In genomic region chr9:133920471-133920870, GRCh38 we compare ENCODE assay signal across 21 cellular contexts.
"Had no signal": no experiment of that assay in that cellular context is flagged by ENCODE, and none has a peak within 500 bp of the region (broad histone marks: within the 10 kb centered on the region; RNA-seq: fewer than 3 reads in every experiment).

No MANE protein-coding gene starts in this region.

- H3K36me3 Mint-ChIP-seq: activated CD8-positive, alpha-beta memory T cell treated with anti-CD3 and anti-CD28 coated beads, Interleukin-2, amount 10 ng/mL, durations not matched to agents 7 days and 5 days; activated naive CD4-positive, alpha-beta T cell treated with anti-CD3 and anti-CD28 coated beads, Interleukin-2, amount 10 ng/mL, durations not matched to agents 7 days and 5 days; activated naive CD8-positive, alpha-beta T cell treated with anti-CD3 and anti-CD28 coated beads for 36 hours had no signal

- ATAC-seq: activated CD8-positive, alpha-beta memory T cell treated with anti-CD3 and anti-CD28 coated beads, Interleukin-2, amount 10 ng/mL, durations not matched to agents 7 days and 5 days; activated T-helper 17 cell treated with anti-CD3 and anti-CD28 coated beads, Interleukin-2, amount 50 U/mL, for 72 hours had no signal

- H3K4me1 ChIP-seq: Peyer's patch had no signal

- H3K27ac Mint-ChIP-seq: activated B cell treated with CpG ODN at 0.5 μM for 24 hours; activated CD4-positive, alpha-beta T cell treated with anti-CD3 and anti-CD28 coated beads, Interleukin-2, amount 10 ng/mL, durations not matched to agents 24 days and 14 days; activated CD8-positive, alpha-beta memory T cell treated with anti-CD3 and anti-CD28 coated beads, Interleukin-2, amount 10 ng/mL, durations not matched to agents 7 days and 5 days; activated naive CD4-positive, alpha-beta T cell treated with anti-CD3 and anti-CD28 coated beads, Interleukin-2, amount 10 ng/mL, durations not matched to agents 7 days and 5 days; activated naive CD8-positive, alpha-beta T cell treated with anti-CD3 and anti-CD28 coated beads for 36 hours; activated T-helper 17 cell treated with anti-CD3 and anti-CD28 coated beads, Interleukin-2, amount 50 U/mL, for 72 hours; T-helper 1 cell treated with Interleukin-12 subunit alpha and Interleukin-12 subunit beta and Interleukin-4 antibody, amounts not matched to agents 30 μg/mL and 1 μg/mL, for 36 hours had no signal

- H3K4me3 Mint-ChIP-seq: activated B cell treated with CpG ODN at 0.5 μM for 24 hours; activated CD4-positive, alpha-beta T cell treated with anti-CD3 and anti-CD28 coated beads, Interleukin-2, amount 10 ng/mL, durations not matched to agents 24 days and 14 days; activated CD8-positive, alpha-beta memory T cell treated with anti-CD3 and anti-CD28 coated beads, Interleukin-2, amount 10 ng/mL, durations not matched to agents 7 days and 5 days; activated naive CD4-positive, alpha-beta T cell treated with anti-CD3 and anti-CD28 coated beads, Interleukin-2, amount 10 ng/mL, durations not matched to agents 7 days and 5 days; activated naive CD8-positive, alpha-beta T cell treated with anti-CD3 and anti-CD28 coated beads for 36 hours; activated T-helper 17 cell treated with anti-CD3 and anti-CD28 coated beads, Interleukin-2, amount 50 U/mL, for 72 hours; T-helper 1 cell treated with Interleukin-12 subunit alpha and Interleukin-12 subunit beta and Interleukin-4 antibody, amounts not matched to agents 30 μg/mL and 1 μg/mL, for 36 hours had no signal

- H3K27ac ChIP-seq: Peyer's patch, SJSA1 had no signal

- H3K27me3 Mint-ChIP-seq: activated B cell treated with CpG ODN at 0.5 μM for 24 hours; activated CD4-positive, alpha-beta T cell treated with anti-CD3 and anti-CD28 coated beads, Interleukin-2, amount 10 ng/mL, durations not matched to agents 24 days and 14 days; activated CD8-positive, alpha-beta memory T cell treated with anti-CD3 and anti-CD28 coated beads, Interleukin-2, amount 10 ng/mL, durations not matched to agents 7 days and 5 days had no signal

- H3K36me3 ChIP-seq: Peyer's patch had no signal

- H3K4me1 Mint-ChIP-seq: activated CD4-positive, alpha-beta T cell treated with anti-CD3 and anti-CD28 coated beads, Interleukin-2, amount 10 ng/mL, durations not matched to agents 24 days and 14 days; activated CD8-positive, alpha-beta memory T cell treated with anti-CD3 and anti-CD28 coated beads, Interleukin-2, amount 10 ng/mL, durations not matched to agents 7 days and 5 days; activated naive CD4-positive, alpha-beta T cell treated with anti-CD3 and anti-CD28 coated beads, Interleukin-2, amount 10 ng/mL, durations not matched to agents 7 days and 5 days; activated naive CD8-positive, alpha-beta T cell treated with anti-CD3 and anti-CD28 coated beads for 36 hours; activated T-helper 17 cell treated with anti-CD3 and anti-CD28 coated beads, Interleukin-2, amount 50 U/mL, for 72 hours had no signal

- H3K4me3 ChIP-seq: Peyer's patch, SJSA1 had no signal

- H3K27me3 ChIP-seq: Peyer's patch, SJSA1 had no signal

- H3K9me3 Mint-ChIP-seq: activated B cell treated with CpG ODN at 0.5 μM for 24 hours; activated CD4-positive, alpha-beta T cell treated with anti-CD3 and anti-CD28 coated beads, Interleukin-2, amount 10 ng/mL, durations not matched to agents 24 days and 14 days; activated naive CD8-positive, alpha-beta T cell treated with anti-CD3 and anti-CD28 coated beads for 36 hours; activated T-helper 17 cell treated with anti-CD3 and anti-CD28 coated beads, Interleukin-2, amount 50 U/mL, for 72 hours; T-helper 1 cell treated with Interleukin-12 subunit alpha and Interleukin-12 subunit beta and Interleukin-4 antibody, amounts not matched to agents 30 μg/mL and 1 μg/mL, for 36 hours had no signal

- DNase-seq: activated B cell treated with CpG ODN at 0.5 μM for 24 hours; activated CD4-positive, alpha-beta T cell treated with anti-CD3 and anti-CD28 coated beads for 1 hour; activated CD4-positive, alpha-beta T cell treated with anti-CD3 and anti-CD28 coated beads, Interleukin-2, amount 10 ng/mL, durations not matched to agents 24 days and 14 days; activated CD4-positive, alpha-beta T cell treated with anti-CD3 and anti-CD28 coated beads, Interleukin-2, amount 50 U/mL, for 48 hours; activated CD8-positive, alpha-beta memory T cell treated with anti-CD3 and anti-CD28 coated beads, Interleukin-2, amount 10 ng/mL, durations not matched to agents 7 days and 5 days; activated gamma-delta T cell treated with Interleukin-2 at 50 U/mL for 16 hours; activated naive CD4-positive, alpha-beta T cell treated with anti-CD3 and anti-CD28 coated beads, Interleukin-2, amount 10 ng/mL, durations not matched to agents 7 days and 5 days; activated naive CD8-positive, alpha-beta T cell treated with anti-CD3 and anti-CD28 coated beads for 36 hours; activated T-cell treated with anti-CD3 and anti-CD28 coated beads, Interleukin-2, amount 50 U/mL, for 48 hours; KG1; NCI-H1048; NCI-H146; NCI-H187 treated with DMSO at 0.1 percent for 48 hours; NCI-H2081 treated with DMSO at 0.1 percent for 48 hours; NCI-H446; NCI-H524; Peyer's patch; SHP77 had no signal
